Comparison of ENCODE assay signal across 24 cellular contexts in the genomic region with DNA sequence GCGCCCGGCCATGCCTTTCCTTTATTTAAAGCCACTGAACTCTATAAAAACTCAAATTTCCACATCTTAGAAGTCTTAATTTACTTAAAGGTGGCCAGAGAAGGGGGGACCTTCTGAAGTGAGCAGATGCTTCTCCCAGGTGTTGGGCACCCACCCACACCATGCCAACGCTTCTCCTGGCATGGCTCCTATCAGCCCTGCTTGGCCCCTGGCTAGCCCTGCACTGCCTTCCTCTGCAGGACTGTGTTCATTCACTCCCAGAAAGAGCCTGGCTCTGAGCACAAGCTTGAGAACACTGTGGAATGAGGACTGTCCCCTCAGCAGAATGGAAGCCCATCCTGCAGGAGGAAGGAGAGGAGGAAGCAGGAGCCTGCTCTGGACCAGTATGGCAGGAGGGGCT. TPM values are rescaled to one million over a fixed set of nuclear protein-coding genes. Genes with fewer than 3 reads are reported as not detected.
DNase-seq lines count a peak whose midpoint lies in the region; ATAC-seq, FAIRE-seq and TF ChIP-seq lines count a peak whose summit lies in the region.
"Had no signal": no experiment of that assay in that cellular context is flagged by ENCODE, and none has a peak within 500 bp of the region (broad histone marks: within the 10 kb centered on the region; RNA-seq: fewer than 3 reads in every experiment).

No MANE protein-coding gene starts in this region.

- WGBS in heart left ventricle, 4 donors, result 84 to 94% (median 86%) methylated on average over 3 of the region's 3 CpGs
- WGBS in neuronal stem cell (ENCODE audit: extremely low coverage in 2 of 2, insufficient read length in 2 of 2, insufficient replicate concordance in 1 of 2), 2 donors, result no CpG with 5 or more reads among the region's 3 CpGs
- 98% methylated on average over 3 of the region's 3 CpGs for WGBS in thymus

- POLR2A ChIA-PET in HEK293T (lab: Yijun Ruan, JAX), result no interaction called here

- no peak overlapping the region for H2BK12ac ChIP-seq in neuronal stem cell (ENCODE audit: low read length)

- no peak overlapping the region for H2BK15ac ChIP-seq in neuronal stem cell (ENCODE audit: low read length)

- H3K27me3 ChIP-seq in heart left ventricle (no peaks in the 10 kb centered on the region), duodenal mucosa (ENCODE audit: control insufficient read depth in 1 of 2, insufficient read depth in 2 of 2, low read length in 2 of 2) (no peaks in the 10 kb centered on the region), neuronal stem cell (ENCODE audit: control insufficient read depth in 3 of 3, insufficient read depth in 3 of 3, low read depth in 1 of 3, low read length in 3 of 3) (no peaks in the 10 kb centered on the region), thymus (ENCODE audit: control insufficient read depth, insufficient read depth) (no peaks in the 10 kb centered on the region)
- H3K27me3 ChIP-seq: cardiac muscle cell, sigmoid colon, vagina had no signal

- H2BK5ac ChIP-seq in neuronal stem cell (ENCODE audit: low read length), result peak overlapping the region; percentile 19

- H4K8ac ChIP-seq in neuronal stem cell (ENCODE audit: low read depth, low read length), result no peak overlapping the region

- H3K9me3 ChIP-seq in heart left ventricle (no peaks in the 10 kb centered on the region), duodenal mucosa (ENCODE audit: control insufficient read depth in 1 of 2, low read length in 2 of 2) (no peaks in the 10 kb centered on the region), neuronal stem cell (replicated peaks in 1 of 2; ENCODE audit: control insufficient read depth in 2 of 2, insufficient read depth in 1 of 2, low read depth in 1 of 2, low read length in 2 of 2) (no peaks in the 10 kb centered on the region), thymus (ENCODE audit: control insufficient read depth) (no peaks in the 10 kb centered on the region)
- H3K9me3 ChIP-seq: A549, sigmoid colon, vagina had no signal

- CTCF ChIA-PET in HEK293T (lab: Yijun Ruan, JAX), result no interaction called here

- intact Hi-C loops in heart left ventricle (cut with DNase I), result no loop called here
- intact Hi-C loops in left cardiac atrium (cut with DNase I), result no loop called here

- ATAC-seq in heart left ventricle (peak in 3 of 4 donors; percentile 1 to 18 (median 7)), left cardiac atrium (no peak)
- ATAC-seq: A549; activated CD4-positive, alpha-beta T cell treated with anti-CD3 and anti-CD28 coated beads for 36 hours had no signal

- H2AK5ac ChIP-seq in neuronal stem cell (ENCODE audit: low read depth, low read length), result no peak overlapping the region

- H3K4me2 ChIP-seq in neuronal stem cell (ENCODE audit: insufficient read depth, low read length, poor library complexity, severe bottlenecking), result no peak overlapping the region
- H3K4me2 ChIP-seq: A549 had no signal

- H3K36me3 ChIP-seq in heart left ventricle, result peaks cover 0 to 67% (median 39%) of the 10 kb centered on the region in 9 donors
- peaks cover 11 to 40% of the 10 kb centered on the region in 2 donors for H3K36me3 ChIP-seq in duodenal mucosa (ENCODE audit: control insufficient read depth in 1 of 2, insufficient read depth in 2 of 2, low read length in 2 of 2)
- H3K36me3 ChIP-seq in neuronal stem cell (replicated peaks in 1 of 2; ENCODE audit: control insufficient read depth in 2 of 2, insufficient read depth in 2 of 2, low read length in 2 of 2), result peaks cover 21 to 70% of the 10 kb centered on the region in 2 donors
- H3K36me3 ChIP-seq in thymus (ENCODE audit: control insufficient read depth, insufficient read depth), result peaks cover 33% of the 10 kb centered on the region

- no peak for TF ChIP-seq POLR2A in heart left ventricle (IDR thresholded peaks at IDR 0.05)

- H2BK120ac ChIP-seq in neuronal stem cell (ENCODE audit: low read depth, low read length), result no peak overlapping the region

- H2AFZ ChIP-seq in neuronal stem cell (ENCODE audit: low read length), result no peak overlapping the region

- H3K4me1 ChIP-seq in heart left ventricle, result peaks cover 0 to 85% (median 48%) of the 10 kb centered on the region in 12 donors
- peaks cover 44 to 60% of the 10 kb centered on the region in 2 donors for H3K4me1 ChIP-seq in duodenal mucosa (ENCODE audit: control insufficient read depth in 1 of 2, insufficient read depth in 2 of 2, low read length in 2 of 2)
- H3K4me1 ChIP-seq in neuronal stem cell (ENCODE audit: control insufficient read depth in 2 of 2, insufficient read depth in 1 of 2, low read depth in 1 of 2, low read length in 2 of 2), result peaks cover 0 to 4% of the 10 kb centered on the region in 2 donors
- H3K4me1 ChIP-seq in thymus (ENCODE audit: control insufficient read depth, insufficient read depth, low read length), result peaks cover 6% of the 10 kb centered on the region
- H3K4me1 ChIP-seq: A549 had no signal

- H3K9ac ChIP-seq in duodenal mucosa (ENCODE audit: low read depth in 1 of 2, low read length in 2 of 2) (no peak overlapping the region), neuronal stem cell (ENCODE audit: low read depth, low read length, poor library complexity) (no peak overlapping the region)

- no peak for FAIRE-seq in RCC 7860 (lab: Jason Lieb, UNC)
- FAIRE-seq: A549, endothelial cell of umbilical vein had no signal

- H3K27ac ChIP-seq in heart left ventricle, result peak overlapping the region in 9 of 12 donors; percentile 30 to 86 (median 76)
- peak overlapping the region; percentile 13 for H3K27ac ChIP-seq in duodenal mucosa (ENCODE audit: low read depth, low read length)
- no peak overlapping the region for H3K27ac ChIP-seq in neuronal stem cell (replicated peaks; ENCODE audit: low read length)
- peak overlapping the region; percentile 57 for H3K27ac ChIP-seq in thymus (ENCODE audit: low read depth)
- H3K27ac ChIP-seq: A549, cardiac muscle cell, SK-N-MC, vagina had no signal

- H3K14ac ChIP-seq in neuronal stem cell (ENCODE audit: low read length), result no peak overlapping the region

- no peak overlapping the region for H3K4me3 ChIP-seq in heart left ventricle
- H3K4me3 ChIP-seq in duodenal mucosa (ENCODE audit: low read depth in 1 of 2, low read length in 2 of 2), result no peak overlapping the region
- H3K4me3 ChIP-seq in neuronal stem cell (ENCODE audit: low read length in 2 of 2), result peak overlapping the region in 1 of 2 donors; percentile 50
- H3K4me3 ChIP-seq in thymus (ENCODE audit: low read length), result no peak overlapping the region
- H3K4me3 ChIP-seq: A549, cardiac muscle cell, sigmoid colon, SK-N-MC, vagina had no signal

- DNase-seq in heart left ventricle (no peak), left cardiac atrium (no peak), neuronal stem cell (ENCODE audit: low spot score) (no peak), HEK293T (ENCODE audit: extremely low spot score) (no peak), RCC 7860 (ENCODE audit: low spot score) (no peak), DMS 273 (lab: John Stamatoyannopoulos, UW; ENCODE audit: unreplicated experiment) (no peak)
- DNase-seq: activated CD4-positive, alpha-beta T cell treated with anti-CD3 and anti-CD28 coated beads for 36 hours; activated naive CD4-positive, alpha-beta T cell treated with anti-CD3 and anti-CD28 coated beads for 36 hours; Calu3; GOT3; mesendoderm; NCI-H1092; NCI-H2029; NCI-H2227 treated with DMSO at 0.1 percent for 48 hours; NCI-H748 treated with DMSO at 0.1 percent for 48 hours; posterior cingulate gyrus; sigmoid colon had no signal

- no peak overlapping the region for H3K4ac ChIP-seq in neuronal stem cell (ENCODE audit: low read length)

- peaks cover 2% of the 10 kb centered on the region for H3K79me1 ChIP-seq in neuronal stem cell (ENCODE audit: low read depth, low read length)

- no peak for TF ChIP-seq CTCF in heart left ventricle (IDR thresholded peaks at IDR 0.05)

- H4K91ac ChIP-seq in neuronal stem cell (ENCODE audit: low read depth, low read length, poor library complexity), result no peak overlapping the region

- no peak overlapping the region for H3K18ac ChIP-seq in neuronal stem cell (ENCODE audit: low read length)

- peak overlapping the region; percentile 8 for H3K23ac ChIP-seq in neuronal stem cell (ENCODE audit: low read depth, low read length, poor library complexity)

TF ChIP-seq in HEK293T, 16 proteins besides CTCF, POLR2A, EP300 and RAD21:
- TF ChIP-seq, protein P1, sequence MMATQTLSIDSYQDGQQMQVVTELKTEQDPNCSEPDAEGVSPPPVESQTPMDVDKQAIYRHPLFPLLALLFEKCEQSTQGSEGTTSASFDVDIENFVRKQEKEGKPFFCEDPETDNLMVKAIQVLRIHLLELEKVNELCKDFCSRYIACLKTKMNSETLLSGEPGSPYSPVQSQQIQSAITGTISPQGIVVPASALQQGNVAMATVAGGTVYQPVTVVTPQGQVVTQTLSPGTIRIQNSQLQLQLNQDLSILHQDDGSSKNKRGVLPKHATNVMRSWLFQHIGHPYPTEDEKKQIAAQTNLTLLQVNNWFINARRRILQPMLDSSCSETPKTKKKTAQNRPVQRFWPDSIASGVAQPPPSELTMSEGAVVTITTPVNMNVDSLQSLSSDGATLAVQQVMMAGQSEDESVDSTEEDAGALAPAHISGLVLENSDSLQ (IDR thresholded peaks at IDR 0.05), result no peak
- TF ChIP-seq TARDBP (IDR thresholded peaks at IDR 0.05) (no peak), ZNF384 (IDR thresholded peaks at IDR 0.05) (no peak), LEF1 (IDR thresholded peaks at IDR 0.05; ENCODE audit: borderline replicate concordance) (no peak), CTBP1 (IDR thresholded peaks at IDR 0.05; ENCODE audit: borderline replicate concordance) (no peak), FOXM1 (IDR thresholded peaks at IDR 0.05; ENCODE audit: borderline replicate concordance) (no peak), FOXK2 (IDR thresholded peaks at IDR 0.05) (no peak), ELF4 (IDR thresholded peaks at IDR 0.05) (no peak), ARNT (IDR thresholded peaks at IDR 0.05) (no peak), BHLHE40 (IDR thresholded peaks at IDR 0.05; ENCODE audit: borderline replicate concordance) (no peak), SUZ12 (IDR thresholded peaks at IDR 0.05) (no peak), HDGF (IDR thresholded peaks at IDR 0.05; ENCODE audit: borderline replicate concordance) (no peak)

RNA-seq across cellular contexts. Expression of gene ARFGAP3, which starts 34.6 kb away (rescaled TPM):
- total RNA-seq in heart left ventricle (10 to 100 TPM; 15.4 to 30.9 (median 25.1) TPM), left cardiac atrium (10 to 100 TPM; 21.2 to 39.8 TPM)
- polyA plus RNA-seq in heart left ventricle (10 to 100 TPM; 13.3 to 34.0 TPM), thymus (40.0 TPM)
- 23.8 TPM for polyA plus RNA-seq in neuronal stem cell (2013, experiment 1 of 2)
- 23.2 TPM for polyA plus RNA-seq in neuronal stem cell (2013, experiment 2 of 2)

Comparison
In these comparisons a context has a peak if more than half of its experiments do, and no peak if none do; other contexts are left out.
1. ATAC-seq: peak in heart left ventricle (3 of 4); none in left cardiac atrium (0 of 2).